26 cellular contexts compared by ENCODE assay signal in genomic region chr3:7697538-7697937, GRCh38.
"Had no signal": no experiment of that assay in that cellular context is flagged by ENCODE, and none has a peak within 500 bp of the region (broad histone marks: within the 10 kb centered on the region; RNA-seq: fewer than 3 reads in every experiment).

No MANE protein-coding gene starts in this region.

- H3K36me3 ChIP-seq: cardiac muscle cell, colonic mucosa, gastrocnemius medialis, left lung, pancreas, prostate gland, uterus had no signal

- H3K27me3 ChIP-seq: cardiac muscle cell, colonic mucosa, dorsolateral prefrontal cortex, gastrocnemius medialis, left lung, pancreas, uterus had no signal

- H3K4me1 ChIP-seq: colonic mucosa, gastrocnemius medialis, left lung, pancreas, prostate gland, uterus had no signal

- H3K4me3 ChIP-seq: cardiac muscle cell, colonic mucosa, dorsolateral prefrontal cortex, gastrocnemius medialis, left lung, pancreas, prostate gland, skin epidermis, uterus had no signal

- DNase-seq: activated B cell treated with CpG ODN at 0.5 μM for 24 hours; activated CD4-positive, alpha-beta T cell treated with anti-CD3 and anti-CD28 coated beads, Interleukin-2, amount 50 U/mL, for 1 hour; activated CD8-positive, alpha-beta T cell treated with anti-CD3 and anti-CD28 coated beads for 36 hours; activated gamma-delta T cell treated with Interleukin-2 at 50 U/mL for 16 hours; activated T-cell treated with anti-CD3 and anti-CD28 coated beads, Interleukin-2, amount 50 U/mL, for 4 hours; aorta; cerebellar nuclear complex; colonic mucosa; dorsolateral prefrontal cortex; effector memory CD4-positive, alpha-beta T cell; gastrocnemius medialis; head of caudate nucleus; hippocampal formation; left lung; midbrain; naive thymus-derived CD4-positive, alpha-beta T cell; nucleus accumbens; pancreas; retina; stimulated activated CD4-positive, alpha-beta T cell treated with anti-CD3 and anti-CD28 coated beads, Interleukin-12 subunit alpha, Interleukin-12 subunit beta, amount 100 ng/mL, for 4 hours; stimulated activated CD4-positive, alpha-beta T cell treated with anti-CD3 and anti-CD28 coated beads, Interleukin-4, amount 100 ng/mL, for 1 hour; T-helper 9 cell; uterus had no signal

- H3K9me3 ChIP-seq: colonic mucosa, gastrocnemius medialis, left lung, pancreas, prostate gland, uterus had no signal

- H3K27ac ChIP-seq: cardiac muscle cell, colonic mucosa, dorsolateral prefrontal cortex, gastrocnemius medialis, left lung, pancreas, prostate gland, skin epidermis, uterus had no signal
